Comparison of ENCODE assay signal across 12 cellular contexts in genomic region chr1:43383449-43383848, GRCh38. TPM values are rescaled to one million over a fixed set of nuclear protein-coding genes. Genes with fewer than 3 reads are reported as not detected.
DNase-seq lines count a peak whose midpoint lies in the region; ATAC-seq and TF ChIP-seq lines count a peak whose summit lies in the region.
"Had no signal": no experiment of that assay in that cellular context is flagged by ENCODE, and none has a peak within 500 bp of the region (broad histone marks: within the 10 kb centered on the region; RNA-seq: fewer than 3 reads in every experiment).

No MANE protein-coding gene starts in this region.

- H3K27me3 Mint-ChIP-seq in neural crest cell (ENCODE audit: low read depth) = no peaks in the 10 kb centered on the region
- H3K27me3 Mint-ChIP-seq: activated naive CD8-positive, alpha-beta T cell treated with anti-CD3 and anti-CD28 coated beads, Interleukin-2, amount 10 ng/mL, durations not matched to agents 7 days and 5 days; T-cell had no signal

- CTCF ChIA-PET in Panc1 (lab: Charles Lee) (no interaction called here), HEK293T (lab: Yijun Ruan, JAX) (interaction anchor here (0.6 kb wide), 1 partner anchor 480 kb away, joined by 3 read pairs; no protein-coding TSS in a partner anchor)

- H3K36me3 Mint-ChIP-seq in neural crest cell (ENCODE audit: low read depth) = peaks cover 5% of the 10 kb centered on the region

- ATAC-seq in Panc1 (0 out of 2 replicates have a peak, but pooled peaks have one; percentile 55), GM19395 (IDR thresholded peaks at IDR 0.05; ENCODE audit: unreplicated experiment) (no peak)
- ATAC-seq: T-cell had no signal

- H3K4me1 Mint-ChIP-seq in neural crest cell = peaks cover 38% of the 10 kb centered on the region

- H3K27ac Mint-ChIP-seq in neural crest cell (ENCODE audit: unreplicated experiment) = peak overlapping the region; percentile 38
- H3K27ac Mint-ChIP-seq: activated naive CD8-positive, alpha-beta T cell treated with anti-CD3 and anti-CD28 coated beads, Interleukin-2, amount 10 ng/mL, durations not matched to agents 7 days and 5 days had no signal

- no TSS peak for BruUV-seq in Panc1 (replicated peaks; lab: Mats Ljungman, UMichigan)

- no peaks in the 10 kb centered on the region for H3K27me3 ChIP-seq in Panc1 (ENCODE audit: control insufficient read depth, insufficient read depth, low read length)

- peak; percentile 4 for DNase-seq in DMS79 (lab: John Stamatoyannopoulos, UW)
- no peak for DNase-seq in Panc1 (ENCODE audit: low read depth, low spot score)
- no peak for DNase-seq in epithelial cell of proximal tubule (ENCODE audit: low read depth)
- DNase-seq in neural crest cell (ENCODE audit: low read depth, low spot score) = no peak
- no peak for DNase-seq in HEK293T (ENCODE audit: extremely low spot score)
- DNase-seq in GM10266 (ENCODE audit: extremely low spot score) = no peak
- DNase-seq in T-helper 2 cell = no peak
- DNase-seq: activated naive CD8-positive, alpha-beta T cell treated with anti-CD3 and anti-CD28 coated beads, Interleukin-2, amount 10 ng/mL, durations not matched to agents 7 days and 5 days; NCI-H446 treated with DMSO at 0.1 percent for 48 hours; stimulated activated CD4-positive, alpha-beta T cell treated with anti-CD3 and anti-CD28 coated beads, Interleukin-4, amount 100 ng/mL, for 1 hour; T-cell had no signal

- no peak overlapping the region for H3K27ac ChIP-seq in Panc1 (ENCODE audit: low read length)

- POLR2A ChIA-PET in Panc1 (lab: Charles Lee) (no interaction called here), HEK293T (lab: Yijun Ruan, JAX) (interaction anchor here (2.8 kb wide), 1 partner anchor 25 kb away, joined by 12 read pairs; the partner anchor contains the start of gene CDC20)

- TF ChIP-seq CTCF in Panc1 (IDR thresholded peaks at IDR 0.05) (peak; percentile 21), epithelial cell of proximal tubule (conservative IDR thresholded peaks at IDR 0.05; ENCODE audit: low read depth, low read length) (peak; percentile 51), neural crest cell (conservative IDR thresholded peaks at IDR 0.05) (peak; percentile 25), GM10266 (IDR thresholded peaks at IDR 0.05; ENCODE audit: control insufficient read depth, insufficient read depth, low read depth, missing control alignments) (no peak)

- H3K9me3 Mint-ChIP-seq in neural crest cell = no peaks in the 10 kb centered on the region
- H3K9me3 Mint-ChIP-seq: activated naive CD8-positive, alpha-beta T cell treated with anti-CD3 and anti-CD28 coated beads, Interleukin-2, amount 10 ng/mL, durations not matched to agents 7 days and 5 days; T-cell had no signal

- no peaks in the 10 kb centered on the region for H3K9me3 ChIP-seq in Panc1 (ENCODE audit: control insufficient read depth, insufficient read depth, low read depth, low read length)

- no peak overlapping the region for H3K4me3 ChIP-seq in Panc1 (ENCODE audit: low read depth in 2 of 2, low read length in 2 of 2)
- no peak overlapping the region for H3K4me3 ChIP-seq in epithelial cell of proximal tubule (ENCODE audit: low read depth, low read length)

- no peak overlapping the region for H3K4me3 Mint-ChIP-seq in neural crest cell
- H3K4me3 Mint-ChIP-seq: activated naive CD8-positive, alpha-beta T cell treated with anti-CD3 and anti-CD28 coated beads, Interleukin-2, amount 10 ng/mL, durations not matched to agents 7 days and 5 days; T-cell had no signal

- intact Hi-C loops in Panc1 (cut with micrococcal nuclease; ENCODE audit: unreplicated experiment) = no loop called here

- H3K4me1 ChIP-seq in Panc1 (ENCODE audit: control insufficient read depth, insufficient read depth, low read length) = peaks cover 6% of the 10 kb centered on the region

- in situ Hi-C loops in Panc1 (cut with HindIII; ENCODE audit: low pct_unique_long_range_greater_than_20kb, low sequenced_read_pairs) = no loop called here

- peaks cover 28% of the 10 kb centered on the region for H3K36me3 ChIP-seq in Panc1 (ENCODE audit: control insufficient read depth, insufficient read depth, low read length)

TF ChIP-seq in HEK293T, 16 proteins besides CTCF, POLR2A, EP300 and RAD21:
- TF ChIP-seq NFRKB (IDR thresholded peaks at IDR 0.05) = no peak
- TF ChIP-seq TARDBP (IDR thresholded peaks at IDR 0.05) = no peak
- no peak for TF ChIP-seq SUZ12 (IDR thresholded peaks at IDR 0.05)
- no peak for TF ChIP-seq SP1 (IDR thresholded peaks at IDR 0.05)
- TF ChIP-seq PKNOX1 (IDR thresholded peaks at IDR 0.05) = no peak
- no peak for TF ChIP-seq LEF1 (IDR thresholded peaks at IDR 0.05; ENCODE audit: borderline replicate concordance)
- TF ChIP-seq CTBP1 (IDR thresholded peaks at IDR 0.05; ENCODE audit: borderline replicate concordance) = no peak
- TF ChIP-seq BHLHE40 (IDR thresholded peaks at IDR 0.05; ENCODE audit: borderline replicate concordance) = no peak
- no peak for TF ChIP-seq ELF4 (IDR thresholded peaks at IDR 0.05)
- TF ChIP-seq ZNF384 (IDR thresholded peaks at IDR 0.05) = no peak
- TF ChIP-seq L3MBTL2 (conservative IDR thresholded peaks at IDR 0.05) = no peak
- TF ChIP-seq FOXM1 (IDR thresholded peaks at IDR 0.05; ENCODE audit: borderline replicate concordance) = no peak
- TF ChIP-seq HDGF (IDR thresholded peaks at IDR 0.05; ENCODE audit: borderline replicate concordance) = no peak
- no peak for TF ChIP-seq FOXA1 (IDR thresholded peaks at IDR 0.05)
- TF ChIP-seq ARNT (IDR thresholded peaks at IDR 0.05) = no peak
- no peak for TF ChIP-seq FOXK2 (IDR thresholded peaks at IDR 0.05)

RNA-seq across cellular contexts. Expression of gene MED8, which starts 6.2 kb away (rescaled TPM):
- total RNA-seq in Panc1 (2021; ENCODE audit: unreplicated experiment) (50.8 TPM), epithelial cell of proximal tubule (25.2 and 41.7 TPM in 2 replicates), neural crest cell (30.8 and 33.9 TPM in 2 replicates)
- polyA plus RNA-seq in Panc1 (2012; ENCODE audit: insufficient read length) = 57.0 TPM

RNA-seq across cellular contexts. Expression of gene SZT2, which starts 6.2 kb away (rescaled TPM):
- total RNA-seq in Panc1 (2021; ENCODE audit: unreplicated experiment) = 40.2 TPM
- polyA plus RNA-seq in Panc1 (2012; ENCODE audit: insufficient read length) = 17.8 TPM
- total RNA-seq in epithelial cell of proximal tubule = 7.7 and 10.6 TPM in 2 replicates
- total RNA-seq in neural crest cell = 39.4 and 42.0 TPM in 2 replicates

RNA-seq across cellular contexts. Expression of gene ELOVL1, which starts 15.6 kb away (rescaled TPM):
- total RNA-seq in Panc1 (2021; ENCODE audit: unreplicated experiment) = 105 TPM
- 115 TPM for polyA plus RNA-seq in Panc1 (2012; ENCODE audit: insufficient read length)
- total RNA-seq in epithelial cell of proximal tubule = 100 and 143 TPM in 2 replicates
- total RNA-seq in neural crest cell = 30.8 and 31.8 TPM in 2 replicates

RNA-seq across cellular contexts. Expression of gene CDC20, which starts 24.7 kb away (rescaled TPM):
- total RNA-seq in Panc1 (2021; ENCODE audit: unreplicated experiment) (215 TPM), epithelial cell of proximal tubule (166 and 308 TPM in 2 replicates), neural crest cell (180 and 196 TPM in 2 replicates)
- 105 TPM for polyA plus RNA-seq in Panc1 (2012; ENCODE audit: insufficient read length)

RNA-seq across cellular contexts. Expression of gene MPL, which starts 45.8 kb away (rescaled TPM):
- total RNA-seq in Panc1 (2021; ENCODE audit: unreplicated experiment) = not detected
- polyA plus RNA-seq in Panc1 (2012; ENCODE audit: insufficient read length) = 0.30 TPM
- not detected in 2 replicates for total RNA-seq in epithelial cell of proximal tubule
- total RNA-seq in neural crest cell = not detected in 2 replicates
- total RNA-seq: activated naive CD8-positive, alpha-beta T cell treated with anti-CD3 and anti-CD28 coated beads, Interleukin-2, amount 10 ng/mL, durations not matched to agents 7 days and 5 days had no signal
